34 cellular contexts compared by ENCODE assay signal in genomic region chr20:3133156-3133555, GRCh38. TPM values are rescaled to one million over a fixed set of nuclear protein-coding genes. Genes with fewer than 3 reads are reported as not detected.
"Had no signal": no experiment of that assay in that cellular context is flagged by ENCODE, and none has a peak within 500 bp of the region (broad histone marks: within the 10 kb centered on the region; RNA-seq: fewer than 3 reads in every experiment).

No MANE protein-coding gene starts in this region.

- DNase-seq: activated CD4-positive, alpha-beta T cell treated with anti-CD3 and anti-CD28 coated beads for 36 hours; activated CD4-positive, alpha-beta T cell treated with anti-CD3 and anti-CD28 coated beads, Interleukin-2, amount 10 ng/mL, durations not matched to agents 7 days and 5 days; activated CD4-positive, alpha-beta T cell treated with anti-CD3 and anti-CD28 coated beads, Interleukin-2, amount 50 U/mL, for 48 hours; activated CD8-positive, alpha-beta T cell treated with anti-CD3 and anti-CD28 coated beads, Interleukin-2, amount 10 ng/mL, durations not matched to agents 7 days and 5 days; activated gamma-delta T cell; activated naive CD4-positive, alpha-beta T cell treated with Interleukin-2 at 50 U/mL for 16 hours; activated naive CD8-positive, alpha-beta T cell treated with anti-CD3 and anti-CD28 coated beads, Interleukin-2, amount 10 ng/mL, durations not matched to agents 7 days and 5 days; activated T-cell treated with anti-CD3 and anti-CD28 coated beads, Interleukin-2, amount 50 U/mL, for 24 hours; anterior cingulate cortex; brain microvascular endothelial cell; Karpas-422; KBM-7; NCI-H1105; NCI-H1417 treated with DMSO at 0.1 percent for 48 hours; NCI-H1930; NCI-H345; NCI-H524 treated with DMSO at 0.1 percent for 48 hours; SHP77; SJCRH30; T1000 had no signal

- H3K27me3 Mint-ChIP-seq: activated CD4-positive, alpha-beta T cell treated with anti-CD3 and anti-CD28 coated beads for 36 hours; activated CD4-positive, alpha-beta T cell treated with anti-CD3 and anti-CD28 coated beads, Interleukin-2, amount 10 ng/mL, durations not matched to agents 7 days and 5 days; activated naive CD4-positive, alpha-beta T cell treated with anti-CD3 and anti-CD28 coated beads, Interleukin-2, amount 50 U/mL, for 24 hours; activated naive CD8-positive, alpha-beta T cell treated with anti-CD3 and anti-CD28 coated beads, Interleukin-2, amount 10 ng/mL, durations not matched to agents 7 days and 5 days; activated T-cell treated with anti-CD3 and anti-CD28 coated beads, Interleukin-2, amount 50 U/mL, for 24 hours; central memory CD8-positive, alpha-beta T cell had no signal

- H3K36me3 Mint-ChIP-seq: activated naive CD4-positive, alpha-beta T cell treated with anti-CD3 and anti-CD28 coated beads, Interleukin-2, amount 50 U/mL, for 24 hours; WTC11 had no signal

- H3K4me1 ChIP-seq: adrenal gland, SJCRH30 had no signal

- H3K36me3 ChIP-seq: adrenal gland, brain microvascular endothelial cell, SJCRH30 had no signal

- H3K9me3 ChIP-seq: adrenal gland, SJCRH30 had no signal

- H3K27ac Mint-ChIP-seq: activated CD4-positive, alpha-beta T cell treated with anti-CD3 and anti-CD28 coated beads for 36 hours; activated CD4-positive, alpha-beta T cell treated with anti-CD3 and anti-CD28 coated beads, Interleukin-2, amount 10 ng/mL, durations not matched to agents 7 days and 5 days; activated CD8-positive, alpha-beta T cell treated with anti-CD3 and anti-CD28 coated beads, Interleukin-2, amount 10 ng/mL, durations not matched to agents 7 days and 5 days; activated naive CD4-positive, alpha-beta T cell treated with anti-CD3 and anti-CD28 coated beads, Interleukin-2, amount 50 U/mL, for 24 hours; activated naive CD8-positive, alpha-beta T cell treated with anti-CD3 and anti-CD28 coated beads, Interleukin-2, amount 10 ng/mL, durations not matched to agents 7 days and 5 days; activated T-cell treated with anti-CD3 and anti-CD28 coated beads, Interleukin-2, amount 50 U/mL, for 24 hours; activated T-helper 2 cell treated with anti-CD3 and anti-CD28 coated beads, Interferon-gamma antibody, Interleukin-2, Interleukin-4, amounts not matched to agents 10 μg/mL and 5 μg/mL and 100 μg/mL, durations not matched to agents 14 hours and 24 hours and 36 hours; WTC11 had no signal

- ATAC-seq: activated CD4-positive, alpha-beta T cell treated with anti-CD3 and anti-CD28 coated beads for 36 hours; activated CD4-positive, CD25-positive, alpha-beta regulatory T cell treated with anti-CD3 and anti-CD28 coated beads, Interleukin-2, amount 50 U/mL, for 24 hours; activated CD8-positive, alpha-beta T cell treated with anti-CD3 and anti-CD28 coated beads, Interleukin-2, amount 10 ng/mL, durations not matched to agents 7 days and 5 days; Panc1; WTC11 had no signal

- H3K9me3 Mint-ChIP-seq: activated CD4-positive, alpha-beta T cell treated with anti-CD3 and anti-CD28 coated beads, Interleukin-2, amount 10 ng/mL, durations not matched to agents 7 days and 5 days; activated naive CD4-positive, alpha-beta T cell treated with anti-CD3 and anti-CD28 coated beads, Interleukin-2, amount 50 U/mL, for 24 hours; activated naive CD8-positive, alpha-beta T cell treated with anti-CD3 and anti-CD28 coated beads, Interleukin-2, amount 10 ng/mL, durations not matched to agents 7 days and 5 days; activated T-cell treated with anti-CD3 and anti-CD28 coated beads, Interleukin-2, amount 50 U/mL, for 24 hours; activated T-helper 2 cell treated with anti-CD3 and anti-CD28 coated beads, Interferon-gamma antibody, Interleukin-2, Interleukin-4, amounts not matched to agents 10 μg/mL and 5 μg/mL and 100 μg/mL, durations not matched to agents 14 hours and 24 hours and 36 hours; central memory CD8-positive, alpha-beta T cell; WTC11 had no signal

- H3K27me3 ChIP-seq: adrenal gland, brain microvascular endothelial cell, cardiac muscle cell, SJCRH30 had no signal

- H3K27ac ChIP-seq: adrenal gland, brain microvascular endothelial cell, cardiac muscle cell, SJCRH30, SK-N-MC had no signal

- H3K4me3 ChIP-seq: adrenal gland, cardiac muscle cell, SJCRH30, SK-N-MC had no signal

- H3K4me1 Mint-ChIP-seq: activated naive CD8-positive, alpha-beta T cell treated with anti-CD3 and anti-CD28 coated beads, Interleukin-2, amount 10 ng/mL, durations not matched to agents 7 days and 5 days; WTC11 had no signal

- H3K4me3 Mint-ChIP-seq: activated CD4-positive, alpha-beta T cell treated with anti-CD3 and anti-CD28 coated beads for 36 hours; activated CD4-positive, alpha-beta T cell treated with anti-CD3 and anti-CD28 coated beads, Interleukin-2, amount 10 ng/mL, durations not matched to agents 7 days and 5 days; activated CD8-positive, alpha-beta T cell treated with anti-CD3 and anti-CD28 coated beads, Interleukin-2, amount 10 ng/mL, durations not matched to agents 7 days and 5 days; activated naive CD4-positive, alpha-beta T cell treated with anti-CD3 and anti-CD28 coated beads, Interleukin-2, amount 50 U/mL, for 24 hours; activated naive CD8-positive, alpha-beta T cell treated with anti-CD3 and anti-CD28 coated beads, Interleukin-2, amount 10 ng/mL, durations not matched to agents 7 days and 5 days; activated T-cell treated with anti-CD3 and anti-CD28 coated beads, Interleukin-2, amount 50 U/mL, for 24 hours; central memory CD8-positive, alpha-beta T cell; WTC11 had no signal

RNA-seq across cellular contexts. Expression of gene AVP, which starts 48.6 kb away (rescaled TPM):
- total RNA-seq: activated CD4-positive, alpha-beta T cell treated with anti-CD3 and anti-CD28 coated beads for 36 hours; activated CD4-positive, alpha-beta T cell treated with anti-CD3 and anti-CD28 coated beads, Interleukin-2, amount 10 ng/mL, durations not matched to agents 7 days and 5 days; activated CD8-positive, alpha-beta T cell treated with anti-CD3 and anti-CD28 coated beads, Interleukin-2, amount 10 ng/mL, durations not matched to agents 7 days and 5 days; activated naive CD8-positive, alpha-beta T cell treated with anti-CD3 and anti-CD28 coated beads, Interleukin-2, amount 10 ng/mL, durations not matched to agents 7 days and 5 days; activated T-helper 2 cell treated with anti-CD3 and anti-CD28 coated beads, Interferon-gamma antibody, Interleukin-2, Interleukin-4, amounts not matched to agents 10 μg/mL and 5 μg/mL and 100 μg/mL, durations not matched to agents 14 hours and 24 hours and 36 hours; cardiac muscle cell; MCF 10A; NCI-H460; RPMI7951; SJCRH30; T-helper 1 cell treated with Interleukin-12 subunit alpha and Interleukin-12 subunit beta and Interleukin-4 antibody, amounts not matched to agents 30 ng/mL and 1 ng/mL, for 36 hours; T-helper 2 cell treated with Interferon-gamma antibody and Interleukin-4, amounts not matched to agents 100 ng/mL and 5 ng/mL, for 36 hours had no signal
- polyA plus RNA-seq: cardiac muscle cell had no signal
